ENCODE assay signal across 25 cellular contexts in the genomic region with DNA sequence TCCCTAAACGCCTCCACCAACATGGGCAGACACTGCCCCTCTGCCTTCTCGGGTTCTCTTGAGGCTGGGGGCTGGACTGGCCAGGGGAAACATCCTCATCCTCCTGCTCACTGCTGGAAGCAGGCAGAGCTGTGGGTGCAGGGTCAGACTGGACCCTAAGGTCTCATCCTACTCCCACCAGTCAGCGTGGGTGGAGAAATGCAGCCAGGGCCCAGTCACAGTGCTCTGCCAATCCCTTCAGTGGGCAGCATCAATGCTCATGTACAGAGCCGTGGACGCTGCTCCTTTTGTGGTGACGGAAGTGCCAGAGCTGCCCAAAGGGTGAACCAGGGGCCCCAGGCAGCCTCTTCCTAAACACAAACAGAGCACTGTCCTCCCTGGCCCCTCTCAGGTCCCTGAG. TPM values are rescaled to one million over a fixed set of nuclear protein-coding genes. Genes with fewer than 3 reads are reported as not detected.
"Had no signal": no experiment of that assay in that cellular context is flagged by ENCODE, and none has a peak within 500 bp of the region (broad histone marks: within the 10 kb centered on the region; RNA-seq: fewer than 3 reads in every experiment).

No MANE protein-coding gene starts in this region.

- H3K27me3 ChIP-seq: adrenal gland, breast epithelium had no signal

- H3K9me3 Mint-ChIP-seq: activated CD8-positive, alpha-beta T cell treated with anti-CD3 and anti-CD28 coated beads for 36 hours; activated naive CD8-positive, alpha-beta T cell treated with anti-CD3 and anti-CD28 coated beads, Interleukin-2, amount 10 ng/mL, durations not matched to agents 7 days and 5 days had no signal

- H3K27ac Mint-ChIP-seq: activated CD8-positive, alpha-beta T cell treated with anti-CD3 and anti-CD28 coated beads for 36 hours; activated naive CD8-positive, alpha-beta T cell treated with anti-CD3 and anti-CD28 coated beads, Interleukin-2, amount 10 ng/mL, durations not matched to agents 7 days and 5 days; T-helper 17 cell had no signal

- H3K4me3 ChIP-seq: adrenal gland, breast epithelium had no signal

- H3K4me1 Mint-ChIP-seq: activated naive CD8-positive, alpha-beta T cell treated with anti-CD3 and anti-CD28 coated beads, Interleukin-2, amount 10 ng/mL, durations not matched to agents 7 days and 5 days had no signal

- H3K9me3 ChIP-seq: adrenal gland, breast epithelium had no signal

- DNase-seq: activated CD4-positive, alpha-beta T cell treated with anti-CD3 and anti-CD28 coated beads, Interleukin-2, amount 50 U/mL, for 1 hour; activated CD4-positive, CD25-positive, alpha-beta regulatory T cell; activated CD8-positive, alpha-beta memory T cell treated with anti-CD3 and anti-CD28 coated beads, Interleukin-2, amount 50 U/mL, for 48 hours; activated CD8-positive, alpha-beta T cell treated with anti-CD3 and anti-CD28 coated beads for 36 hours; activated naive CD4-positive, alpha-beta T cell treated with anti-CD3 and anti-CD28 coated beads, Interleukin-2, amount 50 U/mL, for 16 hours; activated naive CD8-positive, alpha-beta T cell treated with anti-CD3 and anti-CD28 coated beads, Interleukin-2, amount 10 ng/mL, durations not matched to agents 7 days and 5 days; activated T-cell treated with anti-CD3 and anti-CD28 coated beads, Interleukin-2, amount 50 U/mL, for 1 hour; adrenal gland; anterior cingulate cortex; caudate nucleus; Karpas-422; MM.1S; NCI-H1105; NCI-H1436; NCI-H1694 treated with DMSO at 0.1 percent for 48 hours; NCI-H2029 treated with DMSO at 0.1 percent for 48 hours; NCI-H345; NCI-H510A; NCI-H526 treated with DMSO at 0.1 percent for 48 hours; RPMI8226; SHP77; T-helper 17 cell; T-helper 9 cell had no signal

- ATAC-seq: activated CD8-positive, alpha-beta T cell treated with anti-CD3 and anti-CD28 coated beads for 36 hours; T-helper 17 cell had no signal

- H3K27ac ChIP-seq: adrenal gland, breast epithelium had no signal

- H3K4me1 ChIP-seq: breast epithelium had no signal

- H3K36me3 Mint-ChIP-seq: activated naive CD8-positive, alpha-beta T cell treated with anti-CD3 and anti-CD28 coated beads, Interleukin-2, amount 10 ng/mL, durations not matched to agents 7 days and 5 days had no signal

- H3K36me3 ChIP-seq: adrenal gland, breast epithelium had no signal

- H3K27me3 Mint-ChIP-seq: T-helper 17 cell had no signal

- H3K4me3 Mint-ChIP-seq: activated CD8-positive, alpha-beta T cell treated with anti-CD3 and anti-CD28 coated beads for 36 hours; activated naive CD8-positive, alpha-beta T cell treated with anti-CD3 and anti-CD28 coated beads, Interleukin-2, amount 10 ng/mL, durations not matched to agents 7 days and 5 days; T-helper 17 cell had no signal

RNA-seq across cellular contexts. Expression of gene TBX2, which starts 13.4 kb away (rescaled TPM):
- total RNA-seq: activated CD8-positive, alpha-beta T cell treated with anti-CD3 and anti-CD28 coated beads for 36 hours; activated naive CD8-positive, alpha-beta T cell treated with anti-CD3 and anti-CD28 coated beads, Interleukin-2, amount 10 ng/mL, durations not matched to agents 7 days and 5 days; OCI-LY7 had no signal
